Comparison of ENCODE assay signal across 1 cellular context in the genomic region with DNA sequence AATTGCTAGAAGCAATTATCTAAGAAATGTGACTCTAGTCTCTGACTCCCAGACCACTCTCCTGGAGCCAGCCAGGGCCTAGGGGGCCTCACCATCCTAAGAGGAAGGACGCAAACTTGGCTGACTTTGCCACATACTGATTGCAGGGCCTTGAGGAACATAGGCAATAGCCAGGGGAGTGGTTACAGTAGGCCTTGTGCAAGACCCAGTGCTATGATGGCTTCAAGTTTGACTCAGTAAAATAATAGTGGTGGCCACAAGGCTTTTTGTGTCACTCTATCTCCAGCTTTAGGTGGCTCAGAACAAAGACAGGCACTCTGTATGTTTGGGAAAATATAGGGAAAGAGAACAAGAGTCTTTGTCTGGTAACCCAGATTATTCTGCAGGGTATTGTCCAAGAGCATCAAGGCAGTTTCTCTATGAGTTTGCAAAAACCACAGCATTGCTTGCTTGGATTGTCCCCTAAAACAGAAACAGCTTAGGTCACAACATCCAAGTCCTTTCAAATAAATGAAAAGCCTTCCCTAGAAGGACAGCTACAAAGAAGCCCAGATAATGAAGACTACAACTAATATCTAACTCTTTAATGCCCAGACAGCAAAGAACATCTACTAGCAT.
TF ChIP-seq lines count a peak whose summit lies in the region.

No MANE protein-coding gene starts in this region.

TF ChIP-seq in GM12878, 131 proteins besides CTCF, POLR2A, EP300 and RAD21 (continued from another document):
- TF ChIP-seq HDAC6 (IDR thresholded peaks at IDR 0.05; ENCODE audit: unreplicated experiment) = no peak
